Comparison of ENCODE assay signal across 18 cellular contexts in genomic region chr12:101727098-101727497, GRCh38. TPM values are rescaled to one million over a fixed set of nuclear protein-coding genes. Genes with fewer than 3 reads are reported as not detected.
DNase-seq lines count a peak whose midpoint lies in the region; ATAC-seq and TF ChIP-seq lines count a peak whose summit lies in the region.
"Had no signal": no experiment of that assay in that cellular context is flagged by ENCODE, and none has a peak within 500 bp of the region (broad histone marks: within the 10 kb centered on the region; RNA-seq: fewer than 3 reads in every experiment).

No MANE protein-coding gene starts in this region.

- H3K9ac ChIP-seq in SK-N-SH = no peak overlapping the region
- H3K9ac ChIP-seq in PC-3 (ENCODE audit: low read length) = no peak overlapping the region
- H3K9ac ChIP-seq: BLaER1 treated with 17β-estradiol and CSF1 and Interleukin-3, amounts not matched to agents 10 nM and 100 nM had no signal

- H3K4me1 Mint-ChIP-seq in activated CD4-positive, alpha-beta T cell treated with anti-CD3 and anti-CD28 coated beads, Interleukin-2, amount 10 ng/mL, durations not matched to agents 7 days and 5 days = peaks cover 5% of the 10 kb centered on the region
- H3K4me1 Mint-ChIP-seq: CD4-positive, CD25-positive, alpha-beta regulatory T cell; H9 had no signal

- H3K4me3 Mint-ChIP-seq in activated CD4-positive, alpha-beta T cell treated with anti-CD3 and anti-CD28 coated beads, Interleukin-2, amount 10 ng/mL, durations not matched to agents 7 days and 5 days = no peak overlapping the region
- H3K4me3 Mint-ChIP-seq: CD4-positive, CD25-positive, alpha-beta regulatory T cell; H9; HFFc6 had no signal

- intact Hi-C loops in PC-3 (cut with micrococcal nuclease) = no loop called here

- CTCF ChIA-PET in SK-N-SH (lab: Yijun Ruan, JAX) = no interaction called here
- CTCF ChIA-PET in PC-3 (lab: Charles Lee) = no interaction called here
- CTCF ChIA-PET in activated CD4-positive, alpha-beta T cell treated with anti-CD3 and anti-CD28 coated beads, Interleukin-2, amount 10 ng/mL, durations not matched to agents 7 days and 5 days (lab: Charles Lee) = no interaction called here

- no peak for DNase-seq in SK-N-SH
- peak; percentile 36 for DNase-seq in PC-3
- DNase-seq in iris pigment epithelial cell (ENCODE audit: low read depth) = peak; percentile 16
- no peak for DNase-seq in HAP-1 (ENCODE audit: low spot score in 2 of 2)
- DNase-seq in activated CD4-positive, alpha-beta T cell treated with anti-CD3 and anti-CD28 coated beads, Interleukin-2, amount 10 ng/mL, durations not matched to agents 7 days and 5 days = no peak
- no peak for DNase-seq in SK-N-DZ (ENCODE audit: low spot score)
- DNase-seq: ACHN; CD4-positive, CD25-positive, alpha-beta regulatory T cell; DMS79; EL; GDM1; GOT3; H9; HFFc6 had no signal

- H3K4me3 ChIP-seq in SK-N-SH (ENCODE audit: low read depth in 2 of 2, low read length in 1 of 2) = no peak overlapping the region
- no peak overlapping the region for H3K4me3 ChIP-seq in PC-3 (ENCODE audit: low read length)
- no peak overlapping the region for H3K4me3 ChIP-seq in HAP-1
- H3K4me3 ChIP-seq: BLaER1 treated with 17β-estradiol and CSF1 and Interleukin-3, amounts not matched to agents 10 nM and 100 nM had no signal

- BruUV-seq in PC-3 (replicated peaks; lab: Mats Ljungman, UMichigan) = no TSS peak

- no peaks in the 10 kb centered on the region for H3K27me3 Mint-ChIP-seq in activated CD4-positive, alpha-beta T cell treated with anti-CD3 and anti-CD28 coated beads, Interleukin-2, amount 10 ng/mL, durations not matched to agents 7 days and 5 days
- H3K27me3 Mint-ChIP-seq: CD4-positive, CD25-positive, alpha-beta regulatory T cell had no signal

- H3K27ac Mint-ChIP-seq in activated CD4-positive, alpha-beta T cell treated with anti-CD3 and anti-CD28 coated beads, Interleukin-2, amount 10 ng/mL, durations not matched to agents 7 days and 5 days = no peak overlapping the region
- H3K27ac Mint-ChIP-seq: CD4-positive, CD25-positive, alpha-beta regulatory T cell; H9; HFFc6 had no signal

- H3K9me2 ChIP-seq in SK-N-SH (no peaks in the 10 kb centered on the region), PC-3 (replicated peaks; ENCODE audit: low read length) (no peaks in the 10 kb centered on the region)

- TF ChIP-seq RAD21 in SK-N-SH (IDR thresholded peaks at IDR 0.05; ENCODE audit: low read length) = no peak

- no peaks in the 10 kb centered on the region for H3K9me3 Mint-ChIP-seq in activated CD4-positive, alpha-beta T cell treated with anti-CD3 and anti-CD28 coated beads, Interleukin-2, amount 10 ng/mL, durations not matched to agents 7 days and 5 days
- H3K9me3 Mint-ChIP-seq: H9, HFFc6 had no signal

- no peaks in the 10 kb centered on the region for H4K20me1 ChIP-seq in SK-N-SH (ENCODE audit: insufficient read depth)
- no peaks in the 10 kb centered on the region for H4K20me1 ChIP-seq in PC-3 (ENCODE audit: low read length)
- H4K20me1 ChIP-seq: BLaER1 treated with 17β-estradiol and CSF1 and Interleukin-3, amounts not matched to agents 10 nM and 100 nM had no signal

- H3K27ac ChIP-seq in SK-N-SH (ENCODE audit: low read depth in 2 of 2, low read length in 1 of 2) (no peak overlapping the region), PC-3 (ENCODE audit: low read length) (no peak overlapping the region)
- H3K27ac ChIP-seq: BLaER1 treated with 17β-estradiol and CSF1 and Interleukin-3, amounts not matched to agents 10 nM and 100 nM had no signal

- no peaks in the 10 kb centered on the region for H3K79me2 ChIP-seq in SK-N-SH (ENCODE audit: insufficient read depth)
- H3K79me2 ChIP-seq in PC-3 (ENCODE audit: low read length) = no peaks in the 10 kb centered on the region

- POLR2A ChIA-PET in SK-N-SH (lab: Yijun Ruan, JAX) = no interaction called here
- POLR2A ChIA-PET in PC-3 (lab: Charles Lee; ENCODE audit: unreplicated experiment) = no interaction called here
- POLR2A ChIA-PET in activated CD4-positive, alpha-beta T cell treated with anti-CD3 and anti-CD28 coated beads, Interleukin-2, amount 10 ng/mL, durations not matched to agents 7 days and 5 days (lab: Charles Lee) = no interaction called here

- no peak overlapping the region for H3K4me2 ChIP-seq in SK-N-SH
- no peak overlapping the region for H3K4me2 ChIP-seq in PC-3 (ENCODE audit: low read length)
- H3K4me2 ChIP-seq: BLaER1 treated with 17β-estradiol and CSF1 and Interleukin-3, amounts not matched to agents 10 nM and 100 nM had no signal

- H3K4me1 ChIP-seq in SK-N-SH (ENCODE audit: control insufficient read depth in 1 of 2, insufficient read depth in 2 of 2, low read depth in 1 of 2, low read length in 1 of 2) (no peaks in the 10 kb centered on the region), PC-3 (ENCODE audit: insufficient read depth, low read length) (peaks cover 7% of the 10 kb centered on the region; the same call in 1 of the 2 replicates), HAP-1 (no peaks in the 10 kb centered on the region)
- H3K4me1 ChIP-seq: BLaER1 treated with 17β-estradiol and CSF1 and Interleukin-3, amounts not matched to agents 10 nM and 100 nM had no signal

- peaks cover 11% of the 10 kb centered on the region for H3K36me3 Mint-ChIP-seq in activated CD4-positive, alpha-beta T cell treated with anti-CD3 and anti-CD28 coated beads, Interleukin-2, amount 10 ng/mL, durations not matched to agents 7 days and 5 days (ENCODE audit: low read depth)

- H2AFZ ChIP-seq in SK-N-SH (ENCODE audit: low read depth) (no peak overlapping the region), PC-3 (ENCODE audit: low read length) (no peak overlapping the region)

- H3K9me3 ChIP-seq in SK-N-SH = no peaks in the 10 kb centered on the region
- H3K9me3 ChIP-seq in PC-3 (ENCODE audit: low read length) = no peaks in the 10 kb centered on the region
- no peaks in the 10 kb centered on the region for H3K9me3 ChIP-seq in HAP-1
- H3K9me3 ChIP-seq: BLaER1 treated with 17β-estradiol and CSF1 and Interleukin-3, amounts not matched to agents 10 nM and 100 nM had no signal

- H3K36me3 ChIP-seq in SK-N-SH (replicated peaks in 1 of 2; ENCODE audit: control insufficient read depth in 1 of 2, insufficient read depth in 2 of 2, low read length in 1 of 2) (peaks cover 22 to 23% of the 10 kb centered on the region in 2 experiments), PC-3 (ENCODE audit: low read depth, low read length) (no peaks in the 10 kb centered on the region), HAP-1 (replicated peaks) (peaks cover 42% of the 10 kb centered on the region)

- no peak for TF ChIP-seq EP300 in SK-N-SH (IDR thresholded peaks at IDR 0.05; ENCODE audit: borderline replicate concordance in 1 of 2, low read depth in 1 of 2, low read length in 1 of 2)

- in situ Hi-C loops in HAP-1 (cut with MboI; ENCODE audit: low sequenced_read_pairs) = no loop called here

- TF ChIP-seq CTCF in SK-N-SH (IDR thresholded peaks at IDR 0.05) = no peak
- TF ChIP-seq CTCF in PC-3 (conservative IDR thresholded peaks at IDR 0.05; ENCODE audit: low read depth, low read length) = no peak

- H3F3A ChIP-seq in SK-N-SH (replicated peaks; ENCODE audit: insufficient read depth) (no peaks in the 10 kb centered on the region), PC-3 (ENCODE audit: low read length, unreplicated experiment) (no peaks in the 10 kb centered on the region)

- no peaks in the 10 kb centered on the region for H3K27me3 ChIP-seq in SK-N-SH (ENCODE audit: insufficient read depth)
- H3K27me3 ChIP-seq in PC-3 (ENCODE audit: low read length) = no peaks in the 10 kb centered on the region
- H3K27me3 ChIP-seq in HAP-1 (ENCODE audit: low read depth) = no peaks in the 10 kb centered on the region
- H3K27me3 ChIP-seq: BLaER1 treated with 17β-estradiol and CSF1 and Interleukin-3, amounts not matched to agents 10 nM and 100 nM had no signal

- ATAC-seq in SK-N-SH treated with all-trans-retinoic acid at 6 μM for 48 hours = no peak
- peak; percentile 92 for ATAC-seq in PC-3
- no peak for ATAC-seq in GM19455 (IDR thresholded peaks at IDR 0.05; ENCODE audit: unreplicated experiment)

TF ChIP-seq in SK-N-SH treated with all-trans-retinoic acid at 6 μM for 48 hours, 23 proteins besides CTCF, POLR2A, EP300 and RAD21:
- peak; percentile 50 for TF ChIP-seq ISL1 (CRISPR knock-in tag; IDR thresholded peaks at IDR 0.05)
- no peak for TF ChIP-seq ZC3H10 (CRISPR knock-in tag; IDR thresholded peaks at IDR 0.05)
TF ChIP-seq in SK-N-SH treated with all-trans-retinoic acid at 6 μM for 48 hours: peak in this region for 1.

TF ChIP-seq in SK-N-SH, 30 proteins besides CTCF, POLR2A, EP300 and RAD21 (continues in another document):
- TF ChIP-seq ZBTB33 (IDR thresholded peaks at IDR 0.05; ENCODE audit: borderline replicate concordance, low read depth) = no peak

RNA-seq across cellular contexts. Expression of gene SYCP3, which starts 12.2 kb away (rescaled TPM):
- 0.06 and 0.07 TPM in 2 replicates for polyA plus RNA-seq in SK-N-SH (2012; rRNA removed)
- polyA plus RNA-seq in SK-N-SH (2012; cell fraction: cytosol; rRNA removed) = 0.03 TPM in 1 of 2 replicates, not detected in the other
- polyA plus RNA-seq in SK-N-SH (2012; cell fraction: nucleus; rRNA removed) = 0.26 and 0.30 TPM in 2 replicates
- total RNA-seq in PC-3 (2014; rRNA removed) = not detected in 2 replicates
- under 1 TPM; 0.35 to 0.75 TPM for total RNA-seq in activated CD4-positive, alpha-beta T cell treated with anti-CD3 and anti-CD28 coated beads, Interleukin-2, amount 10 ng/mL, durations not matched to agents 7 days and 5 days
- polyA plus RNA-seq in SK-N-DZ (2014; cell fraction: cytosol; rRNA removed) = 0.20 TPM in 1 of 2 replicates, not detected in the other
- polyA plus RNA-seq in SK-N-DZ (2014; cell fraction: nucleus; rRNA removed) = 0.59 and 0.65 TPM in 2 replicates
- total RNA-seq: A172, HFFc6 had no signal

RNA-seq across cellular contexts. Expression of gene CHPT1, which starts 29.7 kb away (rescaled TPM):
- polyA plus RNA-seq in SK-N-SH (2012; rRNA removed) = 12.0 and 13.2 TPM in 2 replicates
- polyA plus RNA-seq in SK-N-SH (2012; cell fraction: cytosol; rRNA removed) = 15.9 and 19.3 TPM in 2 replicates
- polyA plus RNA-seq in SK-N-SH (2012; cell fraction: nucleus; rRNA removed) = 3.4 and 8.4 TPM in 2 replicates
- total RNA-seq in PC-3 (2014; rRNA removed) = 55.3 and 56.2 TPM in 2 replicates
- 10 to 100 TPM in 1 of 2 experiments, 1 to 10 TPM in 1; 9.5 to 11.8 TPM for total RNA-seq in activated CD4-positive, alpha-beta T cell treated with anti-CD3 and anti-CD28 coated beads, Interleukin-2, amount 10 ng/mL, durations not matched to agents 7 days and 5 days
- 23.4 and 29.9 TPM in 2 replicates for polyA plus RNA-seq in SK-N-DZ (2014; cell fraction: cytosol; rRNA removed)
- 13.2 and 15.7 TPM in 2 replicates for polyA plus RNA-seq in SK-N-DZ (2014; cell fraction: nucleus; rRNA removed)

Comparison
In these comparisons a context has a peak if more than half of its experiments do, and no peak if none do; other contexts are left out.
1. DNase-seq: peak in PC-3 (single experiment) and iris pigment epithelial cell (single experiment); none in SK-N-SH (single experiment), HAP-1 (0 of 2), activated CD4-positive, alpha-beta T cell treated with anti-CD3 and anti-CD28 coated beads, Interleukin-2, amount 10 ng/mL, durations not matched to agents 7 days and 5 days (single experiment) and SK-N-DZ (single experiment).